Comparison of ENCODE assay signal across 8 cellular contexts in the genomic region with DNA sequence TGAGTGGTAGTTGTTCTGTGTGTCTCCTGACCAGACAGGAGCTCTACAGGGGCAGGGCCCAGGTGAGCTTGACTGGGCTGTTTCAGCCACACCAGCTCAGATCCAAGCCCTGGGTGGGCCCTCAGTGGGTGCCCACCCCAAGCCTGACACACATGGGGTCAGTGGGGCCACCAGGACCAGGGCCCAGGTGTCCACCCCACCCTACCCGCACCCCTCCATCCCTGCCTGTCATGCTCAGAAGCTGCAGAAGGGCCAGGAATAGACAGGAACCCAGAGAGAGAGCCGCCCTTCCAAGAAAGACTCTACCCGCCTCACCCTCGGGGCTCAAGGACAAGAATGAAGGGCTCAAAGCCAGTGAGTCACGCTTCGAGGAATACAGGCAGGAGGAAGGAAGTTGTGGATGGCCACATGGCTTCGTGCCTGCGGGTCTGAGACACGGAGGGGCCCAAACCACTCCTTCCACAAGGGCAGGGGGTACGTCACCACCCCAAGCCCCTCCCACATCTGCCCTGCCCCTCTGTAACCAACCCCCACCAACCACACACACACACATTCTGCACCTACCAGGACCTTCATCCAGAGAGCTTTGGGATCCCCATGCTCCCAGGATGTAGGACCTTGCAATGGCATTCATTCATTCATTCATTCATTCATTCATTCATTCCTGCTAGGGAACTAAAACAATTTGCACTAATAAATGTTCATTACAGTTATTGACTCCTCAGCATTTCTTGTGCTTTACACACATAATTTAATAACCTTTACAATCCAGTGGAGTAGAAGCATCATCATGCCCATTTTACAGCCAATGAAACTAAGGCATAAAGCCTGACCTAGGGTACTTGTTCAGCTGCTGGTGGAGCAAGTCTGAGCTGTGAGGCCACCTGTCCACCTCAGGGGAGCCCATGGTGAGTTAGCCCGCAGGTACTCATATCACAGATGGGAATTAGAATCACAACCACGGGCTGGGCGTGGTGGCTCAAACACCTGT. TPM values are rescaled to one million over a fixed set of nuclear protein-coding genes. Genes with fewer than 3 reads are reported as not detected.
DNase-seq lines count a peak whose midpoint lies in the region; ATAC-seq, FAIRE-seq and TF ChIP-seq lines count a peak whose summit lies in the region.

No MANE protein-coding gene starts in this region.

- H3K9ac ChIP-seq in fibroblast of lung (ENCODE audit: insufficient read depth, low read length) = peak overlapping the region; percentile 58

- H3K4me3 ChIP-seq in BJ (ENCODE audit: low read depth, low read length) = no peak overlapping the region
- peak overlapping the region in 1 of 4 experiments; percentile 8 for H3K4me3 ChIP-seq in fibroblast of lung (replicated peaks in 1 of 4; ENCODE audit: control extremely low read depth in 1 of 4, insufficient read depth in 1 of 4, low read depth in 3 of 4, low read length in 4 of 4)
- peak overlapping the region; percentile 42 for H3K4me3 ChIP-seq in osteoblast (ENCODE audit: insufficient read depth, low read length)

- H3K9me3 ChIP-seq in fibroblast of lung (ENCODE audit: control insufficient read depth, insufficient read depth, low read depth, low read length) (no peaks in the 10 kb centered on the region), osteoblast (ENCODE audit: low read depth, low read length) (no peaks in the 10 kb centered on the region)

- H2AFZ ChIP-seq in fibroblast of lung (ENCODE audit: low read length) (no peak overlapping the region), osteoblast (ENCODE audit: low read length) (no peak overlapping the region)

- DNase-seq in BJ (ENCODE audit: low read depth) = peak; percentile 87
- peak; percentile 96 for DNase-seq in NCI-H226
- peak; percentile 30 for DNase-seq in activated T-cell treated with anti-CD3 and anti-CD28 coated beads for 24 hours (ENCODE audit: low read depth)
- peak; percentile 90 to 97 for DNase-seq in fibroblast of lung (ENCODE audit: low read depth in 2 of 2)
- DNase-seq in osteoblast (ENCODE audit: insufficient read length, low spot score, missing footprints) = peak; percentile 98
- DNase-seq in urothelium cell line (ENCODE audit: low spot score) = peak; percentile 83
- DNase-seq in NCI-H2081 treated with DMSO at 0.1 percent for 48 hours (lab: John Stamatoyannopoulos, UW) = no peak

- ATAC-seq in GM18520 (IDR thresholded peaks at IDR 0.05; ENCODE audit: unreplicated experiment) = no peak

- FAIRE-seq in urothelium cell line (lab: Jason Lieb, UNC) = peak; percentile 97

- H4K20me1 ChIP-seq in fibroblast of lung (ENCODE audit: control insufficient read depth, extremely low read depth, insufficient read depth, low read length) (peaks cover 2% of the 10 kb centered on the region), osteoblast (ENCODE audit: insufficient read depth, low read length) (peaks cover 75% of the 10 kb centered on the region)

- POLR2A ChIA-PET in BJ (lab: Charles Lee) = no interaction called here

- H3K79me2 ChIP-seq in fibroblast of lung (ENCODE audit: control insufficient read depth, insufficient read depth, low read length) (peaks cover 99% of the 10 kb centered on the region), osteoblast (ENCODE audit: insufficient read depth, low read length) (peaks cover 98% of the 10 kb centered on the region)

- peak overlapping the region; percentile 94 for H3K27ac ChIP-seq in fibroblast of lung (ENCODE audit: insufficient read depth, low read length)
- H3K27ac ChIP-seq in osteoblast (ENCODE audit: low read depth, low read length) = peak overlapping the region; percentile 98

- TF ChIP-seq CTCF in BJ (IDR thresholded peaks at IDR 0.05; ENCODE audit: insufficient read depth, low read depth, low read length) (no peak), fibroblast of lung (conservative IDR thresholded peaks at IDR 0.05 in 1 of 2, IDR thresholded peaks at IDR 0.05 in 1 of 2; ENCODE audit: low read depth in 1 of 2, low read length in 2 of 2) (no peak), osteoblast (IDR thresholded peaks at IDR 0.05; ENCODE audit: extremely low read depth, low read depth, low read length) (no peak)

- H3K4me1 ChIP-seq in fibroblast of lung (ENCODE audit: control insufficient read depth, extremely low read depth, insufficient read depth, low read length) (peaks cover 68% of the 10 kb centered on the region), osteoblast (ENCODE audit: insufficient read depth, low read length) (peaks cover 72% of the 10 kb centered on the region)

- peak overlapping the region; percentile 58 for H3K4me2 ChIP-seq in fibroblast of lung (ENCODE audit: extremely low read depth, insufficient read depth, low read length)
- H3K4me2 ChIP-seq in osteoblast (ENCODE audit: insufficient read depth, low read length) = peak overlapping the region; percentile 67

- CTCF ChIA-PET in BJ (lab: Yijun Ruan, JAX) = interaction anchor here (0.6 to 5.0 kb wide), 8 partner anchors 8 to 365 kb away, joined by 3 to 21 read pairs (median 3); no protein-coding TSS in a partner anchor

- H3K27me3 ChIP-seq in BJ (ENCODE audit: control insufficient read depth, insufficient read depth, low read length) (no peaks in the 10 kb centered on the region), fibroblast of lung (ENCODE audit: control insufficient read depth, insufficient read depth, low read length) (no peaks in the 10 kb centered on the region), osteoblast (ENCODE audit: insufficient read depth, low read length) (no peaks in the 10 kb centered on the region)

- H3K36me3 ChIP-seq in BJ (ENCODE audit: control insufficient read depth, insufficient read depth, low read length) = peaks cover 31% of the 10 kb centered on the region
- peaks cover 28% of the 10 kb centered on the region for H3K36me3 ChIP-seq in fibroblast of lung (ENCODE audit: control insufficient read depth, insufficient read depth, low read length)
- peaks cover 45% of the 10 kb centered on the region for H3K36me3 ChIP-seq in osteoblast (ENCODE audit: insufficient read depth, low read length)

RNA-seq across cellular contexts. Expression of a gene that starts 56.0 kb away (rescaled TPM):
- polyA plus RNA-seq in BJ (2011; rRNA removed) (16.2 and 18.1 TPM in 2 replicates), fibroblast of lung (25.6 and 34.6 TPM in 2 replicates)
- polyA minus RNA-seq in BJ (2011; rRNA and poly(A)+ RNA removed) = 20.0 and 20.8 TPM in 2 replicates
- total RNA-seq in fibroblast of lung (19.8 and 36.0 TPM in 2 replicates), osteoblast (19.9 and 23.0 TPM in 2 replicates)
- polyA plus RNA-seq in fibroblast of lung (2012) = 41.9 and 43.7 TPM in 2 replicates
- 61.1 and 80.7 TPM in 2 replicates for polyA minus RNA-seq in fibroblast of lung (ENCODE audit: low replicate concordance)
